Comparison of ENCODE assay signal across 8 cellular contexts in genomic region chr1:36398370-36398977, GRCh38. TPM values are rescaled to one million over a fixed set of nuclear protein-coding genes. Genes with fewer than 3 reads are reported as not detected.
DNase-seq lines count a peak whose midpoint lies in the region; ATAC-seq lines count a peak whose summit lies in the region.

No MANE protein-coding gene starts in this region.

- ATAC-seq in activated CD8-positive, alpha-beta memory T cell treated with anti-CD3 and anti-CD28 coated beads, Interleukin-2, amount 10 ng/mL, durations not matched to agents 7 days and 5 days = no peak
- ATAC-seq in activated T-helper 17 cell treated with anti-CD3 and anti-CD28 coated beads, Interleukin-2, amount 50 U/mL, for 72 hours (replicated peaks) = no peak

- no peaks in the 10 kb centered on the region for H3K9me3 Mint-ChIP-seq in activated CD8-positive, alpha-beta memory T cell treated with anti-CD3 and anti-CD28 coated beads, Interleukin-2, amount 10 ng/mL, durations not matched to agents 7 days and 5 days (ENCODE audit: low read depth)
- H3K9me3 Mint-ChIP-seq in activated T-helper 17 cell treated with anti-CD3 and anti-CD28 coated beads, Interleukin-2, amount 50 U/mL, for 72 hours = no peaks in the 10 kb centered on the region

- H3K27ac ChIP-seq in layer of hippocampus (ENCODE audit: low read depth, low read length) (peak overlapping the region; percentile 86), temporal lobe (ENCODE audit: low read depth, low read length) (peak overlapping the region; percentile 22)

- peaks cover 11% of the 10 kb centered on the region for H3K36me3 Mint-ChIP-seq in activated CD8-positive, alpha-beta memory T cell treated with anti-CD3 and anti-CD28 coated beads, Interleukin-2, amount 10 ng/mL, durations not matched to agents 7 days and 5 days
- peaks cover 26% of the 10 kb centered on the region for H3K36me3 Mint-ChIP-seq in activated T-helper 17 cell treated with anti-CD3 and anti-CD28 coated beads, Interleukin-2, amount 50 U/mL, for 72 hours (ENCODE audit: low read depth)

- H3K27me3 ChIP-seq in layer of hippocampus (ENCODE audit: control insufficient read depth, insufficient read depth, low read length) = no peaks in the 10 kb centered on the region

- H3K4me3 Mint-ChIP-seq in activated CD8-positive, alpha-beta memory T cell treated with anti-CD3 and anti-CD28 coated beads, Interleukin-2, amount 10 ng/mL, durations not matched to agents 7 days and 5 days = peak overlapping the region; percentile 90
- H3K4me3 Mint-ChIP-seq in activated T-helper 17 cell treated with anti-CD3 and anti-CD28 coated beads, Interleukin-2, amount 50 U/mL, for 72 hours = peak overlapping the region; percentile 89

- peak overlapping the region; percentile 96 for H3K27ac Mint-ChIP-seq in activated CD8-positive, alpha-beta memory T cell treated with anti-CD3 and anti-CD28 coated beads, Interleukin-2, amount 10 ng/mL, durations not matched to agents 7 days and 5 days
- peak overlapping the region; percentile 90 for H3K27ac Mint-ChIP-seq in activated T-helper 17 cell treated with anti-CD3 and anti-CD28 coated beads, Interleukin-2, amount 50 U/mL, for 72 hours

- H3K4me1 Mint-ChIP-seq in activated CD8-positive, alpha-beta memory T cell treated with anti-CD3 and anti-CD28 coated beads, Interleukin-2, amount 10 ng/mL, durations not matched to agents 7 days and 5 days = peaks cover 46% of the 10 kb centered on the region
- H3K4me1 Mint-ChIP-seq in activated T-helper 17 cell treated with anti-CD3 and anti-CD28 coated beads, Interleukin-2, amount 50 U/mL, for 72 hours = peaks cover 24% of the 10 kb centered on the region

- CTCF ChIA-PET in activated CD8-positive, alpha-beta memory T cell treated with anti-CD3 and anti-CD28 coated beads, Interleukin-2, amount 10 ng/mL, durations not matched to agents 7 days and 5 days (lab: Charles Lee) = interaction anchor here (1.4 to 5.4 kb wide), 5 partner anchors 10 to 92 kb away, joined by 3 to 49 read pairs (median 9); partner anchors contain the start of gene SH3D21

- H3K27me3 Mint-ChIP-seq in activated CD8-positive, alpha-beta memory T cell treated with anti-CD3 and anti-CD28 coated beads, Interleukin-2, amount 10 ng/mL, durations not matched to agents 7 days and 5 days = no peaks in the 10 kb centered on the region
- no peaks in the 10 kb centered on the region for H3K27me3 Mint-ChIP-seq in activated T-helper 17 cell treated with anti-CD3 and anti-CD28 coated beads, Interleukin-2, amount 50 U/mL, for 72 hours

- DNase-seq in activated CD8-positive, alpha-beta memory T cell treated with anti-CD3 and anti-CD28 coated beads, Interleukin-2, amount 10 ng/mL, durations not matched to agents 7 days and 5 days = no peak
- DNase-seq in activated CD8-positive, alpha-beta memory T cell treated with anti-CD3 and anti-CD28 coated beads for 24 hours = no peak
- DNase-seq in H4 (ENCODE audit: low spot score) = no peak
- DNase-seq in Ammon's horn (ENCODE audit: low spot score) = no peak
- DNase-seq in effector CD4-positive, alpha-beta T cell = no peak

RNA-seq across cellular contexts. Expression of gene LSM10, which starts 0.8 kb away (rescaled TPM):
- 10 to 100 TPM; 48.9 to 63.8 TPM for total RNA-seq in activated CD8-positive, alpha-beta memory T cell treated with anti-CD3 and anti-CD28 coated beads, Interleukin-2, amount 10 ng/mL, durations not matched to agents 7 days and 5 days
- total RNA-seq in activated T-helper 17 cell treated with anti-CD3 and anti-CD28 coated beads, Interleukin-2, amount 50 U/mL, for 72 hours = 10 to 100 TPM; 24.6 to 59.6 TPM
- 7.4 TPM for total RNA-seq in temporal lobe
- 3.1 and 7.1 TPM in 2 replicates for total RNA-seq in H4 (2014; rRNA removed; shearing (Covaris generic))

RNA-seq across cellular contexts. Expression of gene STK40, which starts 12.8 kb away (rescaled TPM):
- total RNA-seq in activated CD8-positive, alpha-beta memory T cell treated with anti-CD3 and anti-CD28 coated beads, Interleukin-2, amount 10 ng/mL, durations not matched to agents 7 days and 5 days = 10 to 100 TPM; 67.0 to 73.2 TPM
- 10 to 100 TPM; 44.1 to 56.8 TPM for total RNA-seq in activated T-helper 17 cell treated with anti-CD3 and anti-CD28 coated beads, Interleukin-2, amount 50 U/mL, for 72 hours
- total RNA-seq in temporal lobe = 8.4 TPM
- 25.1 and 25.3 TPM in 2 replicates for total RNA-seq in H4 (2014; rRNA removed; shearing (Covaris generic))

RNA-seq across cellular contexts. Expression of gene OSCP1, which starts 51.8 kb away (rescaled TPM):
- 1 to 10 TPM in 1 of 2 experiments, under 1 TPM in 1; 0.85 to 1.3 TPM for total RNA-seq in activated CD8-positive, alpha-beta memory T cell treated with anti-CD3 and anti-CD28 coated beads, Interleukin-2, amount 10 ng/mL, durations not matched to agents 7 days and 5 days
- total RNA-seq in activated T-helper 17 cell treated with anti-CD3 and anti-CD28 coated beads, Interleukin-2, amount 50 U/mL, for 72 hours = 1 to 10 TPM; 1.5 to 1.8 TPM
- 12.8 TPM for total RNA-seq in temporal lobe
- 6.9 and 8.4 TPM in 2 replicates for total RNA-seq in H4 (2014; rRNA removed; shearing (Covaris generic))
